ENCODE assay signal across 18 cellular contexts in genomic region chr20:7741866-7742265, GRCh38.
"Had no signal": no experiment of that assay in that cellular context is flagged by ENCODE, and none has a peak within 500 bp of the region (broad histone marks: within the 10 kb centered on the region; RNA-seq: fewer than 3 reads in every experiment).

No MANE protein-coding gene starts in this region.

- H3K27ac Mint-ChIP-seq: activated CD4-positive, alpha-beta memory T cell treated with anti-CD3 and anti-CD28 coated beads for 36 hours; activated CD4-positive, alpha-beta T cell treated with anti-CD3 and anti-CD28 coated beads for 36 hours; activated naive CD8-positive, alpha-beta T cell; natural killer cell treated with Interleukin-12 subunit alpha and Interleukin-12 subunit beta and Interleukin-15 and Interleukin-18, amount 100 ng/mL, for 72 hours; stimulated activated naive B cell treated with anti-CD40 and anti-IgM and Interleukin-4, amounts not matched to agents 10 μg/mL and 1 μg/mL and 100 μg/mL, for 72 hours; T-cell; WTC11 had no signal

- H3K4me3 Mint-ChIP-seq: activated CD4-positive, alpha-beta memory T cell treated with anti-CD3 and anti-CD28 coated beads for 36 hours; activated CD4-positive, alpha-beta T cell treated with anti-CD3 and anti-CD28 coated beads for 36 hours; activated naive CD8-positive, alpha-beta T cell; natural killer cell treated with Interleukin-12 subunit alpha and Interleukin-12 subunit beta and Interleukin-15 and Interleukin-18, amount 100 ng/mL, for 72 hours; stimulated activated naive B cell treated with anti-CD40 and anti-IgM and Interleukin-4, amounts not matched to agents 10 μg/mL and 1 μg/mL and 100 μg/mL, for 72 hours; T-cell; WTC11 had no signal

- ATAC-seq: activated CD4-positive, alpha-beta T cell treated with anti-CD3 and anti-CD28 coated beads for 36 hours; heart left ventricle; left cardiac atrium; natural killer cell treated with Interleukin-12 subunit alpha and Interleukin-12 subunit beta and Interleukin-15 and Interleukin-18, amount 100 ng/mL, for 72 hours; sciatic nerve; stimulated activated naive B cell treated with anti-CD40 and anti-IgM and Interleukin-4, amounts not matched to agents 10 μg/mL and 1 μg/mL and 100 μg/mL, for 72 hours; T-cell; WTC11 had no signal

- H3K9ac ChIP-seq: parathyroid adenoma had no signal

- DNase-seq: activated CD4-positive, alpha-beta memory T cell treated with anti-CD3 and anti-CD28 coated beads for 36 hours; activated CD4-positive, alpha-beta T cell treated with anti-CD3 and anti-CD28 coated beads for 36 hours; amniotic stem cell; central memory CD4-positive, alpha-beta T cell; heart left ventricle; left cardiac atrium; stimulated activated naive B cell treated with anti-CD40 and anti-IgM and Interleukin-4, amounts not matched to agents 10 μg/mL and 1 μg/mL and 100 μg/mL, for 72 hours; T-cell; upper lobe of left lung had no signal

- H3K79me2 ChIP-seq: parathyroid adenoma had no signal

- H3K9me3 Mint-ChIP-seq: natural killer cell treated with Interleukin-12 subunit alpha and Interleukin-12 subunit beta and Interleukin-15 and Interleukin-18, amount 100 ng/mL, for 72 hours; stimulated activated naive B cell treated with anti-CD40 and anti-IgM and Interleukin-4, amounts not matched to agents 10 μg/mL and 1 μg/mL and 100 μg/mL, for 72 hours had no signal

- H3K36me3 ChIP-seq: heart left ventricle, neutrophil, thoracic aorta, upper lobe of left lung had no signal

- H3K9me3 ChIP-seq: neutrophil, thoracic aorta had no signal

- H3K27me3 ChIP-seq: heart left ventricle, neutrophil, upper lobe of left lung had no signal

- FAIRE-seq: colon, frontal cortex had no signal

- H3K36me3 Mint-ChIP-seq: activated CD4-positive, alpha-beta memory T cell treated with anti-CD3 and anti-CD28 coated beads for 36 hours; activated naive CD8-positive, alpha-beta T cell; natural killer cell treated with Interleukin-12 subunit alpha and Interleukin-12 subunit beta and Interleukin-15 and Interleukin-18, amount 100 ng/mL, for 72 hours; stimulated activated naive B cell treated with anti-CD40 and anti-IgM and Interleukin-4, amounts not matched to agents 10 μg/mL and 1 μg/mL and 100 μg/mL, for 72 hours; T-cell; WTC11 had no signal

- H3K27ac ChIP-seq: heart left ventricle, neutrophil, parathyroid adenoma, thoracic aorta, upper lobe of left lung had no signal

- H3K4me1 ChIP-seq: parathyroid adenoma, upper lobe of left lung had no signal

- H3K27me3 Mint-ChIP-seq: activated CD4-positive, alpha-beta memory T cell treated with anti-CD3 and anti-CD28 coated beads for 36 hours; activated CD4-positive, alpha-beta T cell treated with anti-CD3 and anti-CD28 coated beads for 36 hours; activated naive CD8-positive, alpha-beta T cell; natural killer cell treated with Interleukin-12 subunit alpha and Interleukin-12 subunit beta and Interleukin-15 and Interleukin-18, amount 100 ng/mL, for 72 hours; stimulated activated naive B cell treated with anti-CD40 and anti-IgM and Interleukin-4, amounts not matched to agents 10 μg/mL and 1 μg/mL and 100 μg/mL, for 72 hours; T-cell had no signal

- H3K4me1 Mint-ChIP-seq: activated CD4-positive, alpha-beta T cell treated with anti-CD3 and anti-CD28 coated beads for 36 hours; stimulated activated naive B cell treated with anti-CD40 and anti-IgM and Interleukin-4, amounts not matched to agents 10 μg/mL and 1 μg/mL and 100 μg/mL, for 72 hours; T-cell; WTC11 had no signal

- H2AFZ ChIP-seq: parathyroid adenoma had no signal

- H3K4me3 ChIP-seq: heart left ventricle, thoracic aorta, upper lobe of left lung had no signal
